Comparison of ENCODE assay signal across 9 cellular contexts in genomic region chr9:98707158-98708102, GRCh38. TPM values are rescaled to one million over a fixed set of nuclear protein-coding genes. Genes with fewer than 3 reads are reported as not detected.
DNase-seq lines count a peak whose midpoint lies in the region; ATAC-seq and TF ChIP-seq lines count a peak whose summit lies in the region.
"Had no signal": no experiment of that assay in that cellular context is flagged by ENCODE, and none has a peak within 500 bp of the region (broad histone marks: within the 10 kb centered on the region; RNA-seq: fewer than 3 reads in every experiment).

No MANE protein-coding gene starts in this region.

- no peaks in the 10 kb centered on the region for H3K79me2 ChIP-seq in osteoblast (ENCODE audit: insufficient read depth, low read length)

- H3K4me1 ChIP-seq in HUES64 (ENCODE audit: insufficient read depth, low read length): no peaks in the 10 kb centered on the region
- H3K4me1 ChIP-seq in foreskin keratinocyte: no peaks in the 10 kb centered on the region
- no peaks in the 10 kb centered on the region for H3K4me1 ChIP-seq in osteoblast (ENCODE audit: insufficient read depth, low read length)

- peak overlapping the region; percentile 51 for H2AFZ ChIP-seq in osteoblast (ENCODE audit: low read length)

- peak overlapping the region; percentile 57 for H3K4me2 ChIP-seq in osteoblast (ENCODE audit: insufficient read depth, low read length)

- 2% methylated on average over 79 of the region's 79 CpGs for WGBS in HUES64

- ATAC-seq in SK-N-SH treated with all-trans-retinoic acid at 6 μM for 48 hours (peak; percentile 90), foreskin keratinocyte (peak; percentile 70), GM19467 (IDR thresholded peaks at IDR 0.05; ENCODE audit: unreplicated experiment) (no peak), HG02852 (IDR thresholded peaks at IDR 0.05; ENCODE audit: unreplicated experiment) (no peak)

- no peak overlapping the region for H3K9ac ChIP-seq in HUES64 (ENCODE audit: low read depth, low read length)

- H3K4me3 ChIP-seq in HUES64 (ENCODE audit: low read length): peak overlapping the region; percentile 43
- peak overlapping the region; percentile 42 for H3K4me3 ChIP-seq in osteoblast (ENCODE audit: insufficient read depth, low read length)

- TF ChIP-seq CTCF in foreskin keratinocyte (conservative IDR thresholded peaks at IDR 0.05) (peak; percentile 69), osteoblast (IDR thresholded peaks at IDR 0.05; ENCODE audit: extremely low read depth, low read depth, low read length) (peak; percentile 54)

- no peak overlapping the region for H3K27ac ChIP-seq in HUES64 (ENCODE audit: low read depth, low read length)
- H3K27ac ChIP-seq in foreskin keratinocyte: no peak overlapping the region
- no peak overlapping the region for H3K27ac ChIP-seq in osteoblast (ENCODE audit: low read depth, low read length)

- DNase-seq in NCI-H1436 (lab: John Stamatoyannopoulos, UW) (peak; percentile 79), NCI-H1436 treated with DMSO at 0.1 percent for 48 hours (lab: John Stamatoyannopoulos, UW) (no peak), foreskin keratinocyte (peak in 1 of 2 donors; percentile 37), osteoblast (ENCODE audit: insufficient read length, low spot score, missing footprints) (peak; percentile 95)

- H3K9me3 ChIP-seq in HUES64 (ENCODE audit: insufficient read depth, low read depth, low read length): no peaks in the 10 kb centered on the region
- H3K9me3 ChIP-seq in osteoblast (ENCODE audit: low read depth, low read length): no peaks in the 10 kb centered on the region

- H3K27me3 ChIP-seq in HUES64 (ENCODE audit: insufficient read depth, low read length): peaks cover 87% of the 10 kb centered on the region
- H3K27me3 ChIP-seq in foreskin keratinocyte: peaks cover 84% of the 10 kb centered on the region
- H3K27me3 ChIP-seq in osteoblast (ENCODE audit: insufficient read depth, low read length): peaks cover 67% of the 10 kb centered on the region

- no peaks in the 10 kb centered on the region for H4K20me1 ChIP-seq in osteoblast (ENCODE audit: insufficient read depth, low read length)

- H3K36me3 ChIP-seq in HUES64 (ENCODE audit: insufficient read depth, low read length) (no peaks in the 10 kb centered on the region), osteoblast (ENCODE audit: insufficient read depth, low read length) (no peaks in the 10 kb centered on the region)

TF ChIP-seq in SK-N-SH treated with all-trans-retinoic acid at 6 μM for 48 hours, 23 proteins besides CTCF, POLR2A, EP300 and RAD21:
- TF ChIP-seq, protein P1, sequence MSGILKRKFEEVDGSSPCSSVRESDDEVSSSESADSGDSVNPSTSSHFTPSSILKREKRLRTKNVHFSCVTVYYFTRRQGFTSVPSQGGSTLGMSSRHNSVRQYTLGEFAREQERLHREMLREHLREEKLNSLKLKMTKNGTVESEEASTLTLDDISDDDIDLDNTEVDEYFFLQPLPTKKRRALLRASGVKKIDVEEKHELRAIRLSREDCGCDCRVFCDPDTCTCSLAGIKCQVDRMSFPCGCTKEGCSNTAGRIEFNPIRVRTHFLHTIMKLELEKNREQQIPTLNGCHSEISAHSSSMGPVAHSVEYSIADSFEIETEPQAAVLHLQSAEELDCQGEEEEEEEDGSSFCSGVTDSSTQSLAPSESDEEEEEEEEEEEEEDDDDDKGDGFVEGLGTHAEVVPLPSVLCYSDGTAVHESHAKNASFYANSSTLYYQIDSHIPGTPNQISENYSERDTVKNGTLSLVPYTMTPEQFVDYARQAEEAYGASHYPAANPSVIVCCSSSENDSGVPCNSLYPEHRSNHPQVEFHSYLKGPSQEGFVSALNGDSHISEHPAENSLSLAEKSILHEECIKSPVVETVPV (CRISPR knock-in tag; IDR thresholded peaks at IDR 0.05): no peak
- TF ChIP-seq ZNF8 (CRISPR knock-in tag; IDR thresholded peaks at IDR 0.05) (no peak), PPARA (CRISPR knock-in tag; IDR thresholded peaks at IDR 0.05; ENCODE audit: borderline replicate concordance) (no peak), RARB (CRISPR knock-in tag; IDR thresholded peaks at IDR 0.05) (no peak), BACH2 (CRISPR knock-in tag; IDR thresholded peaks at IDR 0.05; ENCODE audit: borderline replicate concordance) (no peak), ZFP30 (CRISPR knock-in tag; IDR thresholded peaks at IDR 0.05) (no peak), ZNF565 (CRISPR knock-in tag; conservative IDR thresholded peaks at IDR 0.05; ENCODE audit: low read depth) (no peak), ISL1 (CRISPR knock-in tag; IDR thresholded peaks at IDR 0.05) (no peak), PATZ1 (CRISPR knock-in tag; IDR thresholded peaks at IDR 0.05; ENCODE audit: borderline replicate concordance) (no peak), SNAI2 (CRISPR knock-in tag; IDR thresholded peaks at IDR 0.05) (no peak), GLIS3 (CRISPR knock-in tag; IDR thresholded peaks at IDR 0.05) (no peak)
- TF ChIP-seq, protein P2, sequence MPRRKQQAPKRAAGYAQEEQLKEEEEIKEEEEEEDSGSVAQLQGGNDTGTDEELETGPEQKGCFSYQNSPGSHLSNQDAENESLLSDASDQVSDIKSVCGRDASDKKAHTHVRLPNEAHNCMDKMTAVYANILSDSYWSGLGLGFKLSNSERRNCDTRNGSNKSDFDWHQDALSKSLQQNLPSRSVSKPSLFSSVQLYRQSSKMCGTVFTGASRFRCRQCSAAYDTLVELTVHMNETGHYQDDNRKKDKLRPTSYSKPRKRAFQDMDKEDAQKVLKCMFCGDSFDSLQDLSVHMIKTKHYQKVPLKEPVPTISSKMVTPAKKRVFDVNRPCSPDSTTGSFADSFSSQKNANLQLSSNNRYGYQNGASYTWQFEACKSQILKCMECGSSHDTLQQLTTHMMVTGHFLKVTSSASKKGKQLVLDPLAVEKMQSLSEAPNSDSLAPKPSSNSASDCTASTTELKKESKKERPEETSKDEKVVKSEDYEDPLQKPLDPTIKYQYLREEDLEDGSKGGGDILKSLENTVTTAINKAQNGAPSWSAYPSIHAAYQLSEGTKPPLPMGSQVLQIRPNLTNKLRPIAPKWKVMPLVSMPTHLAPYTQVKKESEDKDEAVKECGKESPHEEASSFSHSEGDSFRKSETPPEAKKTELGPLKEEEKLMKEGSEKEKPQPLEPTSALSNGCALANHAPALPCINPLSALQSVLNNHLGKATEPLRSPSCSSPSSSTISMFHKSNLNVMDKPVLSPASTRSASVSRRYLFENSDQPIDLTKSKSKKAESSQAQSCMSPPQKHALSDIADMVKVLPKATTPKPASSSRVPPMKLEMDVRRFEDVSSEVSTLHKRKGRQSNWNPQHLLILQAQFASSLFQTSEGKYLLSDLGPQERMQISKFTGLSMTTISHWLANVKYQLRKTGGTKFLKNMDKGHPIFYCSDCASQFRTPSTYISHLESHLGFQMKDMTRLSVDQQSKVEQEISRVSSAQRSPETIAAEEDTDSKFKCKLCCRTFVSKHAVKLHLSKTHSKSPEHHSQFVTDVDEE (CRISPR knock-in tag; IDR thresholded peaks at IDR 0.05): no peak
TF ChIP-seq in SK-N-SH treated with all-trans-retinoic acid at 6 μM for 48 hours: peak in this region for 0.

RNA-seq across cellular contexts. Expression of gene GABBR2, which starts 1.3 kb away (rescaled TPM):
- polyA plus RNA-seq in HUES64 (2013, experiment 1 of 2): 0.85 TPM
- polyA plus RNA-seq in HUES64 (2013, experiment 2 of 2): 0.70 TPM
- not detected in 2 replicates for total RNA-seq in foreskin keratinocyte
- polyA plus RNA-seq in foreskin keratinocyte: not detected in 2 replicates
- total RNA-seq in osteoblast: under 0.01 and 0.88 TPM in 2 replicates
- total RNA-seq: CD4-positive, CD25-positive, alpha-beta regulatory T cell had no signal
- polyA plus RNA-seq: CD4-positive, CD25-positive, alpha-beta regulatory T cell had no signal

Comparison
In these comparisons a context has a peak if more than half of its experiments do, and no peak if none do; other contexts are left out.
1. ATAC-seq: peak in SK-N-SH treated with all-trans-retinoic acid at 6 μM for 48 hours (single experiment) and foreskin keratinocyte (single experiment); none in GM19467 (single experiment) and HG02852 (single experiment).